Comparison of ENCODE assay signal across 1 cellular context in genomic region chr17:27545562-27546229, GRCh38.
TF ChIP-seq lines count a peak whose summit lies in the region.

No MANE protein-coding gene starts in this region.

TF ChIP-seq in GM12878, 131 proteins besides CTCF, POLR2A, EP300 and RAD21 (continued from another document):
- 0 out of 2 replicates have a peak, but pooled peaks have one; percentile 11 for TF ChIP-seq ZNF687 (IDR thresholded peaks at IDR 0.05)
